In the genomic region with DNA sequence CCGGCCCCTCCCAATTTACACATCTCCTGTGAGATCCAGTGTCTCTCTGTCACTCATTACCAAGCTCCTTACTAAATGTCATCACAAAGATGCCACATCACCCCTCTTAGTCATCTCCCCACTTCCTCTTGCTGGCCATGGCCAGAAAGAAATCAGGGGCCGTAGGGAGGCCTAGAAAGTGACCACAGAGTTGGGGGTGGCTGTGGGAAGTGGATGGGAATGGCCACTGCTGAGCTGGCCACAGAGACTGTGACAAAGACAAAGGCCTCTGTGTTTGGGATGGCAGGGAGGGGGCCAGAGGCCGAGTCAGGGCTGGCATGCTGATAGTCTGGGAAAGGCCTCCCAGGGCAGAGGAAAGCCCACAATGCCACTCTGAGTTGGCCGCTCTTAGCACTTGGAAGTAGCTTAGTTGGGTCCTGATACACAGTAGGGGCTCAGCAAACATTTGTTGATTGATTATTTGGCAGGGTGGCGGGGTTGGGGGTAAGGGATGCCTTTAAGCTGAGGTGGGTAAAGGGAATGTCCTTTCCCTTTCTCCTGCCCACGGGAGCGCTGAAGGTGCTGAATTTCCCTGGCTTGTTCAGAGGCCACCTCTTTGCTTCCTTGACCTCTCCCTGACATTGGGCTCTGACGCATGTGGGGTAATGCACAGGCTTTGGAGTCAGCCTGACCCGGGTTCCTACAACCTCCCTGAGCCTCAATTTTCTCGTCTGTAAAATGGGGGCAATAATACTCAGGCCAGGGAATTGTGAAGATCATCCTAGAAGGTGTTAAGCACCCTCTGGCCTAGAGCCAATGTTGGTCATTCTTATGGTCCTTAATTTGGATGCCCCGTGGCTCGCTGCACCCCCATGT, we compare ENCODE assay signal across 11 cellular contexts. TPM values are rescaled to one million over a fixed set of nuclear protein-coding genes. Genes with fewer than 3 reads are reported as not detected.
DNase-seq lines count a peak whose midpoint lies in the region; ATAC-seq, FAIRE-seq and TF ChIP-seq lines count a peak whose summit lies in the region.
"Had no signal": no experiment of that assay in that cellular context is flagged by ENCODE, and none has a peak within 500 bp of the region (broad histone marks: within the 10 kb centered on the region; RNA-seq: fewer than 3 reads in every experiment).

No MANE protein-coding gene starts in this region.

- no peaks in the 10 kb centered on the region for H3K79me2 ChIP-seq in PC-3 (ENCODE audit: low read length)
- peaks cover 92% of the 10 kb centered on the region for H3K79me2 ChIP-seq in endothelial cell of umbilical vein (ENCODE audit: control insufficient read depth, insufficient read depth, low read length)

- H3K27me3 ChIP-seq in PC-3 (ENCODE audit: low read length) (no peaks in the 10 kb centered on the region), endothelial cell of umbilical vein (ENCODE audit: control insufficient read depth in 2 of 2, insufficient read depth in 2 of 2, low read length in 2 of 2) (no peaks in the 10 kb centered on the region)

- peaks cover 34% of the 10 kb centered on the region for H3K4me1 Mint-ChIP-seq in neural crest cell

- H3K9ac ChIP-seq in PC-3 (ENCODE audit: low read length) (no peak overlapping the region), endothelial cell of umbilical vein (replicated peaks; ENCODE audit: extremely low read depth, insufficient read depth, low read length) (peak overlapping the region; percentile 20)

- TF ChIP-seq CTCF in PC-3 (conservative IDR thresholded peaks at IDR 0.05; ENCODE audit: low read depth, low read length) (no peak), endothelial cell of umbilical vein (IDR thresholded peaks at IDR 0.05; ENCODE audit: extremely low read depth in 1 of 2, insufficient read depth in 1 of 2, low read depth in 1 of 2, low read length in 2 of 2) (no peak), neural crest cell (conservative IDR thresholded peaks at IDR 0.05) (no peak)

- no peaks in the 10 kb centered on the region for H3K9me2 ChIP-seq in PC-3 (replicated peaks; ENCODE audit: low read length)

- dilution Hi-C loops in endothelial cell of umbilical vein (cut with MboI; ENCODE audit: extremely low pct_ligation_motif_present, low sequenced_read_pairs), result loop anchor here (25.0 kb wide), 1 partner anchor 160 kb away; no protein-coding TSS in a partner anchor

- H3K4me2 ChIP-seq in PC-3 (ENCODE audit: low read length), result no peak overlapping the region; the same call in 1 of the 2 replicates
- no peak overlapping the region for H3K4me2 ChIP-seq in endothelial cell of umbilical vein (ENCODE audit: insufficient read depth, low read length)

- DNase-seq in C1 segment of cervical spinal cord (lab: John Stamatoyannopoulos, UW) (peak in 12 of 14 donors; percentile 42 to 93 (median 79)), PC-3 (peak; percentile 50), endothelial cell of umbilical vein (ENCODE audit: low read depth, low spot score) (peak; percentile 31), neural crest cell (ENCODE audit: low read depth, low spot score) (no peak), activated T-cell treated with anti-CD3 and anti-CD28 coated beads for 4 hours (no peak), NCI-H146 (lab: John Stamatoyannopoulos, UW) (no peak), NCI-H226 (no peak)
- DNase-seq in stimulated activated naive CD4-positive, alpha-beta T cell treated with Interleukin-2 at 50 U/mL for 16 hours (lab: John Stamatoyannopoulos, UW), result no peak
- DNase-seq: activated CD4-positive, alpha-beta T cell treated with anti-CD3 and anti-CD28 coated beads, Interleukin-2, amount 10 ng/mL, durations not matched to agents 24 days and 14 days; effector memory CD8-positive, alpha-beta T cell; NCI-H1092 had no signal

- H3K27ac ChIP-seq in PC-3 (ENCODE audit: low read length), result peak overlapping the region; percentile 32
- H3K27ac ChIP-seq in endothelial cell of umbilical vein (ENCODE audit: insufficient read depth, low read depth, low read length), result peak overlapping the region; percentile 38

- no peak overlapping the region for H3K4me3 ChIP-seq in PC-3 (ENCODE audit: low read length)
- H3K4me3 ChIP-seq in endothelial cell of umbilical vein (replicated peaks in 1 of 3; ENCODE audit: insufficient read depth in 1 of 3, low read depth in 1 of 3, low read length in 3 of 3), result no peak overlapping the region

- H4K20me1 ChIP-seq in PC-3 (ENCODE audit: low read length) (no peaks in the 10 kb centered on the region), endothelial cell of umbilical vein (replicated peaks; ENCODE audit: control insufficient read depth, extremely low read depth, insufficient read depth, low read length) (no peaks in the 10 kb centered on the region)

- intact Hi-C loops in PC-3 (cut with micrococcal nuclease) (no loop called here), endothelial cell of umbilical vein (cut with micrococcal nuclease) (no loop called here)

- no peaks in the 10 kb centered on the region for H3K9me1 ChIP-seq in endothelial cell of umbilical vein (replicated peaks; ENCODE audit: control insufficient read depth, extremely low read depth, insufficient read depth, low read length)

- FAIRE-seq in endothelial cell of umbilical vein (lab: Jason Lieb, UNC), result peak; percentile 59

- H3F3A ChIP-seq in PC-3 (ENCODE audit: low read length, unreplicated experiment), result no peaks in the 10 kb centered on the region

- H2AFZ ChIP-seq in PC-3 (ENCODE audit: low read length) (no peak overlapping the region), endothelial cell of umbilical vein (ENCODE audit: low read depth, low read length) (no peak overlapping the region)

- ATAC-seq in PC-3, result peak; percentile 77
- ATAC-seq: effector memory CD8-positive, alpha-beta T cell had no signal

- peaks cover 10% of the 10 kb centered on the region for H3K27me3 Mint-ChIP-seq in neural crest cell (ENCODE audit: low read depth)

- CTCF ChIA-PET in PC-3 (lab: Charles Lee) (interaction anchor here (0.6 kb wide), 1 partner anchor 150 kb away, joined by 5 read pairs; no protein-coding TSS in a partner anchor), endothelial cell of umbilical vein (lab: Charles Lee) (interaction anchor here (0.8 to 2.0 kb wide), 6 partner anchors 10 to 241 kb away, joined by 4 to 8 read pairs (median 4); no protein-coding TSS in a partner anchor)

- H3K36me3 Mint-ChIP-seq in neural crest cell (ENCODE audit: low read depth), result no peaks in the 10 kb centered on the region

- no TSS peak for BruUV-seq in PC-3 (replicated peaks; lab: Mats Ljungman, UMichigan)
- BruUV-seq in endothelial cell of umbilical vein (replicated peaks; lab: Mats Ljungman, UMichigan), result no TSS peak

- peak overlapping the region; percentile 52 for H3K27ac Mint-ChIP-seq in neural crest cell (ENCODE audit: unreplicated experiment)
- H3K27ac Mint-ChIP-seq: activated CD4-positive, alpha-beta T cell treated with anti-CD3 and anti-CD28 coated beads, Interleukin-2, amount 10 ng/mL, durations not matched to agents 24 days and 14 days; effector memory CD8-positive, alpha-beta T cell had no signal

- H3K4me1 ChIP-seq in PC-3 (ENCODE audit: insufficient read depth, low read length) (peaks cover 9% of the 10 kb centered on the region), endothelial cell of umbilical vein (ENCODE audit: control insufficient read depth, extremely low read depth, insufficient read depth, low read length) (peaks cover 48% of the 10 kb centered on the region)

- no peak for TF ChIP-seq POLR2A in endothelial cell of umbilical vein (IDR thresholded peaks at IDR 0.05; ENCODE audit: low read depth, low read length)

- no peak overlapping the region for H3K4me3 Mint-ChIP-seq in neural crest cell
- H3K4me3 Mint-ChIP-seq: activated CD4-positive, alpha-beta T cell treated with anti-CD3 and anti-CD28 coated beads, Interleukin-2, amount 10 ng/mL, durations not matched to agents 24 days and 14 days; effector memory CD8-positive, alpha-beta T cell had no signal

- no peaks in the 10 kb centered on the region for H3K9me3 Mint-ChIP-seq in neural crest cell
- H3K9me3 Mint-ChIP-seq: activated CD4-positive, alpha-beta T cell treated with anti-CD3 and anti-CD28 coated beads, Interleukin-2, amount 10 ng/mL, durations not matched to agents 24 days and 14 days; effector memory CD8-positive, alpha-beta T cell had no signal

- POLR2A ChIA-PET in PC-3 (lab: Charles Lee; ENCODE audit: unreplicated experiment), result interaction anchor here (0.5 to 0.6 kb wide), 2 partner anchors 151 to 882 kb away, joined by 5 read pairs; partner anchors contain the start of gene DDX59
- POLR2A ChIA-PET in endothelial cell of umbilical vein (lab: Charles Lee), result no interaction called here

- H3K9me3 ChIP-seq in PC-3 (ENCODE audit: low read length), result no peaks in the 10 kb centered on the region
- no peaks in the 10 kb centered on the region for H3K9me3 ChIP-seq in endothelial cell of umbilical vein (replicated peaks; ENCODE audit: control insufficient read depth, insufficient read depth, low read length)

- H3K36me3 ChIP-seq in PC-3 (ENCODE audit: low read depth, low read length) (no peaks in the 10 kb centered on the region), endothelial cell of umbilical vein (ENCODE audit: control insufficient read depth in 2 of 2, extremely low read depth in 1 of 2, insufficient read depth in 2 of 2, low read length in 2 of 2) (no peaks in the 10 kb centered on the region)

TF ChIP-seq in endothelial cell of umbilical vein, 7 proteins besides CTCF, POLR2A, EP300 and RAD21:
- TF ChIP-seq MYC (IDR thresholded peaks at IDR 0.05; ENCODE audit: low read depth, low read length) (no peak), FOS (IDR thresholded peaks at IDR 0.05; ENCODE audit: borderline replicate concordance, insufficient read depth, low read length) (peak; percentile 38)
TF ChIP-seq in endothelial cell of umbilical vein: peak in this region for 1.

RNA-seq across cellular contexts. Expression of gene NAV1, which starts 13.2 kb away (rescaled TPM):
- total RNA-seq in PC-3 (2014; rRNA removed) (2.6 and 6.5 TPM in 2 replicates), endothelial cell of umbilical vein (136 and 138 TPM in 2 replicates), neural crest cell (44.1 and 47.3 TPM in 2 replicates)
- polyA plus RNA-seq in endothelial cell of umbilical vein, result 16.3 and 19.9 TPM in 2 replicates
- 27.2 and 31.1 TPM in 2 replicates for polyA plus RNA-seq in endothelial cell of umbilical vein (2011; cell fraction: cytosol; rRNA removed)
- polyA plus RNA-seq in endothelial cell of umbilical vein (2011; cell fraction: nucleus; rRNA removed), result 58.6 and 65.0 TPM in 2 replicates
- 73.9 and 86.9 TPM in 2 replicates for polyA plus RNA-seq in endothelial cell of umbilical vein (2012)
- polyA minus RNA-seq in endothelial cell of umbilical vein, result 45.0 and 46.8 TPM in 2 replicates
- 0.31 TPM for polyA minus RNA-seq in endothelial cell of umbilical vein (2011; cell fraction: cytosol; rRNA and poly(A)+ RNA removed)
- polyA minus RNA-seq in endothelial cell of umbilical vein (2011; cell fraction: nucleus; rRNA and poly(A)+ RNA removed), result 83.9 and 99.0 TPM in 2 replicates

RNA-seq across cellular contexts. Expression of gene CSRP1, which starts 45.2 kb away (rescaled TPM):
- 147 and 189 TPM in 2 replicates for total RNA-seq in PC-3 (2014; rRNA removed)
- total RNA-seq in endothelial cell of umbilical vein, result 332 and 393 TPM in 2 replicates
- 510 and 560 TPM in 2 replicates for polyA plus RNA-seq in endothelial cell of umbilical vein
- polyA plus RNA-seq in endothelial cell of umbilical vein (2011; cell fraction: cytosol; rRNA removed), result 538 and 578 TPM in 2 replicates
- polyA plus RNA-seq in endothelial cell of umbilical vein (2011; cell fraction: nucleus; rRNA removed), result 426 and 474 TPM in 2 replicates
- 291 and 393 TPM in 2 replicates for polyA plus RNA-seq in endothelial cell of umbilical vein (2012)
- 360 and 393 TPM in 2 replicates for polyA minus RNA-seq in endothelial cell of umbilical vein
- 93.8 TPM for polyA minus RNA-seq in endothelial cell of umbilical vein (2011; cell fraction: cytosol; rRNA and poly(A)+ RNA removed)
- polyA minus RNA-seq in endothelial cell of umbilical vein (2011; cell fraction: nucleus; rRNA and poly(A)+ RNA removed), result 111 and 143 TPM in 2 replicates
- 0.41 and 1.5 TPM in 2 replicates for total RNA-seq in neural crest cell

Comparison
In these comparisons a context has a peak if more than half of its experiments do, and no peak if none do; other contexts are left out.
1. DNase-seq: peak in C1 segment of cervical spinal cord (12 of 14), PC-3 (single experiment) and endothelial cell of umbilical vein (single experiment); none in neural crest cell (single experiment), stimulated activated naive CD4-positive, alpha-beta T cell treated with Interleukin-2 at 50 U/mL for 16 hours (single experiment), activated T-cell treated with anti-CD3 and anti-CD28 coated beads for 4 hours (single experiment), NCI-H146 (single experiment) and NCI-H226 (single experiment).
2. RNA of gene CSRP1, which starts 45.2 kb away (total RNA-seq): 332 to 393 TPM in endothelial cell of umbilical vein and 147 to 189 TPM in PC-3; 0.41 to 1.5 TPM in neural crest cell; every median in the first group is over 10 times any median in the second.